ENCODE assay signal across 1 cellular context in the genomic region with DNA sequence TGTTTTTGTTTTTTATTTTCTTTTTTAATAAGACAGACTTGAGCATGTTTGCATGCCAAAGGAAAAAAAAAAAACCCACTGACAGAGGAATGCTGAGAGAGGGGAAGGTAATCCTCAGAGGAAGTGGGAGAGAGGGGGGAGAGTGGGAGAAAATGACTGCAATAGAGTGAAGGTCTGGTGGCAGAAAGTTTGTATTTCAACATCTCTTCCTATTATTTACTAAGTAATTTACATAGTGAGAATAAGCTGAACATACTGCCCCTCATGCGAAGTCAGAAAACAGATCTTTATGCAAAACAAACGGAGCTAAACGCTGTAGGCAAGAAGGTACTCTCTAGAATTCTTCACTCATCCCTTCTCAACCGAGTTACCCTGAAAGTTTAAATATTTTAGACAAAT.
TF ChIP-seq lines count a peak whose summit lies in the region.

No MANE protein-coding gene starts in this region.

TF ChIP-seq in GM12878, 131 proteins besides CTCF, POLR2A, EP300 and RAD21 (continued from another document):
- TF ChIP-seq ZNF687 (IDR thresholded peaks at IDR 0.05) (no peak), KDM1A (IDR thresholded peaks at IDR 0.05; ENCODE audit: borderline replicate concordance) (no peak)
